2 cellular contexts compared by ENCODE assay signal in the genomic region with DNA sequence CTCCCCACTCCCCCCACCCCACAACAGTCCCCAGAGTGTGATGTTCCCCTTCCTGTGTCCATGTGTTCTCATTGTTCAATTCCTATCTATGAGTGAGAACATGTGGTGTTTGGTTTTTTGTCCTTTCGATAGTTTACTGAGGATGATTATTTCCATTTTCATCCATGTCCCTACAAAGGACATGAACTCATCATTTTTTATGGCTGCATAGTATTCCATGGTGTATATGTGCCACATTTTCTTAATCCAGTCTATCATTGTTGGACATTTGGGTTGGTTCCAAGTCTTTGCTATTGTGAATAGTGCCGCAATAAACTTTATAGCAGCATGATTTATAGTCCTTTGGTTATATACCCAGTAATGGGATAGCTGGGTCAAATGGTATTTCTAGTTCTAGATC.
DNase-seq lines count a peak whose midpoint lies in the region; ATAC-seq, FAIRE-seq and TF ChIP-seq lines count a peak whose summit lies in the region.
"Not testable (repeated sequence)": the region's sequence is repeated elsewhere in the genome, so short reads cannot be mapped to it uniquely, and the experiment has no call there.

No MANE protein-coding gene starts in this region.

- not testable (repeated sequence) for H3K4me2 ChIP-seq in K562 (ENCODE audit: insufficient read depth, low read length)

- not testable (repeated sequence) for BruUV-seq in K562 (replicated peaks; lab: Mats Ljungman, UMichigan)

- not testable (repeated sequence) for ATAC-seq in K562

- not testable (repeated sequence) for TF ChIP-seq CTCF in HEK293 (tag by site-specific recombination; IDR thresholded peaks at IDR 0.05); K562 (IDR thresholded peaks at IDR 0.05 in 2 of 3, conservative IDR thresholded peaks at IDR 0.05 in 1 of 3; ENCODE audit: insufficient read depth in 2 of 3, low read depth in 1 of 3, low read length in 3 of 3)

- not testable (repeated sequence) for H2AFZ ChIP-seq in K562 (ENCODE audit: low read depth, low read length)

- not testable (repeated sequence) for H3K36me3 ChIP-seq in HEK293 (ENCODE audit: control insufficient read depth in 2 of 2, insufficient read depth in 1 of 2, low read length in 2 of 2); K562 (ENCODE audit: control insufficient read depth, insufficient read depth, low read length)

- POLR2A ChIA-PET in HEK293 (lab: Yijun Ruan, JAX); K562 (lab: Yijun Ruan, JAX): not testable (repeated sequence)

- not testable (repeated sequence) for H3K9me1 ChIP-seq in K562 (ENCODE audit: control insufficient read depth, insufficient read depth, low read length)

- not testable (repeated sequence) for H3K9ac ChIP-seq in K562 (ENCODE audit: insufficient read depth in 1 of 2, low read depth in 2 of 2, low read length in 2 of 2)

- not testable (repeated sequence) for H4K20me1 ChIP-seq in K562 (replicated peaks; ENCODE audit: control insufficient read depth, insufficient read depth, low read length)

- not testable (repeated sequence) for H3K79me2 ChIP-seq in K562 (ENCODE audit: control insufficient read depth, insufficient read depth, low read length)

- WGBS in K562 (ENCODE audit: insufficient coverage, low coverage, missing lambda C conversion rate), result 44% methylated on average over 2 of the region's 2 CpGs

- H3K9me3 ChIP-seq in HEK293 (ENCODE audit: control insufficient read depth, insufficient read depth, low read depth, low read length); K562 (replicated peaks; ENCODE audit: control insufficient read depth, insufficient read depth, low read depth, low read length): not testable (repeated sequence)

- intact Hi-C loops in K562 (cut with micrococcal nuclease), result not testable (repeated sequence)

- in situ Hi-C loops in K562 (cut with MboI), result not testable (repeated sequence)

- not testable (repeated sequence) for H3K4me3 ChIP-seq in HEK293 (ENCODE audit: low read depth, low read length); K562

- FAIRE-seq in K562 (lab: Jason Lieb, UNC), result not testable (repeated sequence)

- DNase-seq in K562 (ENCODE audit: extremely low read depth in 1 of 4, low spot score in 3 of 4), result not testable (repeated sequence)

- not testable (repeated sequence) for TF ChIP-seq POLR2A in K562 (conservative IDR thresholded peaks at IDR 0.05)

- TF ChIP-seq RAD21 in K562 (CRISPR knock-in tag; conservative IDR thresholded peaks at IDR 0.05 in 1 of 2, IDR thresholded peaks at IDR 0.05 in 1 of 2), result not testable (repeated sequence)

- H3K4me1 ChIP-seq in HEK293 (ENCODE audit: control insufficient read depth, insufficient read depth, low read length); K562 (replicated peaks in 1 of 2; ENCODE audit: control insufficient read depth in 2 of 2, insufficient read depth in 2 of 2, low read length in 2 of 2): not testable (repeated sequence)

- CTCF ChIA-PET in HEK293 (lab: Yijun Ruan, JAX); K562 (lab: Yijun Ruan, JAX; ENCODE audit: low intra/inter-chr PET ratio): not testable (repeated sequence)

- H3K27me3 ChIP-seq in K562 (ENCODE audit: control insufficient read depth in 2 of 2, insufficient read depth in 2 of 2, low read length in 2 of 2), result not testable (repeated sequence)

- TF ChIP-seq EP300 in K562 (IDR thresholded peaks at IDR 0.05; ENCODE audit: low read length), result not testable (repeated sequence)

- H3K27ac ChIP-seq in HEK293 (ENCODE audit: extremely low read depth, low read depth, low read length); K562 (ENCODE audit: extremely low read depth, low read depth, low read length): not testable (repeated sequence)

TF ChIP-seq in HEK293, 187 proteins besides CTCF, POLR2A, EP300 and RAD21:
- peak; percentile 68 for TF ChIP-seq ZNF146 (tag by site-specific recombination; IDR thresholded peaks at IDR 0.05)

TF ChIP-seq in K562, 482 proteins besides CTCF, POLR2A, EP300 and RAD21:
- peak; percentile 49 for TF ChIP-seq ZNF146 (CRISPR knock-in tag; IDR thresholded peaks at IDR 0.05; ENCODE audit: unreplicated experiment)
- peak; percentile 71; the same call in 1 of the 2 replicates for TF ChIP-seq BCOR (IDR thresholded peaks at IDR 0.05)
- peak in 1 of 2 experiments; percentile 9; a peak in 1 of 4 replicates for TF ChIP-seq KDM1A (IDR thresholded peaks at IDR 0.05)
